In genomic region chr21:44813727-44814126, GRCh38 we compare ENCODE assay signal across 22 cellular contexts.
"Had no signal": no experiment of that assay in that cellular context is flagged by ENCODE, and none has a peak within 500 bp of the region (broad histone marks: within the 10 kb centered on the region; RNA-seq: fewer than 3 reads in every experiment).

No MANE protein-coding gene starts in this region.

- H3K4me3 ChIP-seq: Peyer's patch had no signal

- H3K4me3 Mint-ChIP-seq: activated B cell treated with CpG ODN at 0.5 μM for 24 hours; activated CD4-positive, alpha-beta T cell treated with anti-CD3 and anti-CD28 coated beads, Interleukin-2, amount 10 ng/mL, durations not matched to agents 24 days and 14 days; activated CD8-positive, alpha-beta memory T cell treated with anti-CD3 and anti-CD28 coated beads, Interleukin-2, amount 10 ng/mL, durations not matched to agents 7 days and 5 days; activated naive CD8-positive, alpha-beta T cell; activated T-cell treated with anti-CD3 and anti-CD28 coated beads, Interleukin-2, amount 50 U/mL, for 24 hours; activated T-helper 1 cell treated with anti-CD3 and anti-CD28 coated beads, Interleukin-12 subunit alpha, Interleukin-12 subunit beta, Interleukin-2, Interleukin-4 antibody, amounts not matched to agents 30 ng/mL and 10 ng/mL and 1 ng/mL, durations not matched to agents 14 hours and 24 hours and 36 hours; T-helper 1 cell treated with Interleukin-12 subunit alpha and Interleukin-12 subunit beta and Interleukin-4 antibody, amounts not matched to agents 30 μg/mL and 1 μg/mL, for 36 hours had no signal

- H3K9me3 ChIP-seq: Peyer's patch had no signal

- DNase-seq: activated B cell treated with CpG ODN at 0.5 μM for 24 hours; activated CD4-positive, alpha-beta T cell treated with anti-CD3 and anti-CD28 coated beads for 1 hour; activated CD4-positive, alpha-beta T cell treated with anti-CD3 and anti-CD28 coated beads, Interleukin-2, amount 10 ng/mL, durations not matched to agents 24 days and 14 days; activated CD4-positive, alpha-beta T cell treated with anti-CD3 and anti-CD28 coated beads, Interleukin-2, amount 50 U/mL, for 48 hours; activated CD8-positive, alpha-beta memory T cell treated with anti-CD3 and anti-CD28 coated beads, Interleukin-2, amount 10 ng/mL, durations not matched to agents 7 days and 5 days; activated effector memory CD4-positive, alpha-beta T cell treated with Interleukin-2 at 50 U/mL for 16 hours; activated naive CD4-positive, alpha-beta T cell; KG1; NCI-H1092; NCI-H1436; NCI-H187; NCI-H2081; NCI-H510A treated with DMSO at 0.1 percent for 48 hours; NCI-H69; NK-92 treated with Interleukin-12 subunit alpha and Interleukin-12 subunit beta, amount 100 ng/mL, for 24 hours; Peyer's patch; SHP77; T-helper 9 cell had no signal

- ATAC-seq: activated CD8-positive, alpha-beta memory T cell treated with anti-CD3 and anti-CD28 coated beads, Interleukin-2, amount 10 ng/mL, durations not matched to agents 7 days and 5 days had no signal

- H3K27ac Mint-ChIP-seq: activated B cell treated with CpG ODN at 0.5 μM for 24 hours; activated CD4-positive, alpha-beta T cell treated with anti-CD3 and anti-CD28 coated beads, Interleukin-2, amount 10 ng/mL, durations not matched to agents 24 days and 14 days; activated CD8-positive, alpha-beta memory T cell treated with anti-CD3 and anti-CD28 coated beads, Interleukin-2, amount 10 ng/mL, durations not matched to agents 7 days and 5 days; activated naive CD8-positive, alpha-beta T cell; activated T-cell treated with anti-CD3 and anti-CD28 coated beads, Interleukin-2, amount 50 U/mL, for 24 hours; activated T-helper 1 cell treated with anti-CD3 and anti-CD28 coated beads, Interleukin-12 subunit alpha, Interleukin-12 subunit beta, Interleukin-2, Interleukin-4 antibody, amounts not matched to agents 30 ng/mL and 10 ng/mL and 1 ng/mL, durations not matched to agents 14 hours and 24 hours and 36 hours; T-helper 1 cell treated with Interleukin-12 subunit alpha and Interleukin-12 subunit beta and Interleukin-4 antibody, amounts not matched to agents 30 μg/mL and 1 μg/mL, for 36 hours had no signal

- H3K27me3 Mint-ChIP-seq: activated B cell treated with CpG ODN at 0.5 μM for 24 hours; activated CD4-positive, alpha-beta T cell treated with anti-CD3 and anti-CD28 coated beads, Interleukin-2, amount 10 ng/mL, durations not matched to agents 24 days and 14 days; activated CD8-positive, alpha-beta memory T cell treated with anti-CD3 and anti-CD28 coated beads, Interleukin-2, amount 10 ng/mL, durations not matched to agents 7 days and 5 days; activated naive CD8-positive, alpha-beta T cell; activated T-cell treated with anti-CD3 and anti-CD28 coated beads, Interleukin-2, amount 50 U/mL, for 24 hours had no signal

- H3K27ac ChIP-seq: Peyer's patch had no signal

- H3K9me3 Mint-ChIP-seq: activated B cell treated with CpG ODN at 0.5 μM for 24 hours; activated CD4-positive, alpha-beta T cell treated with anti-CD3 and anti-CD28 coated beads, Interleukin-2, amount 10 ng/mL, durations not matched to agents 24 days and 14 days; activated T-cell treated with anti-CD3 and anti-CD28 coated beads, Interleukin-2, amount 50 U/mL, for 24 hours; activated T-helper 1 cell treated with anti-CD3 and anti-CD28 coated beads, Interleukin-12 subunit alpha, Interleukin-12 subunit beta, Interleukin-2, Interleukin-4 antibody, amounts not matched to agents 30 ng/mL and 10 ng/mL and 1 ng/mL, durations not matched to agents 14 hours and 24 hours and 36 hours; T-helper 1 cell treated with Interleukin-12 subunit alpha and Interleukin-12 subunit beta and Interleukin-4 antibody, amounts not matched to agents 30 μg/mL and 1 μg/mL, for 36 hours had no signal

- H3K27me3 ChIP-seq: Peyer's patch had no signal
